In genomic region chr12:3293013-3293412, GRCh38 we compare ENCODE assay signal across 1 cellular context.
TF ChIP-seq lines count a peak whose summit lies in the region.

No MANE protein-coding gene starts in this region.

TF ChIP-seq in IMR-90, 13 proteins besides CTCF, POLR2A, EP300 and RAD21 (continued from another document):
- TF ChIP-seq, protein P1, sequence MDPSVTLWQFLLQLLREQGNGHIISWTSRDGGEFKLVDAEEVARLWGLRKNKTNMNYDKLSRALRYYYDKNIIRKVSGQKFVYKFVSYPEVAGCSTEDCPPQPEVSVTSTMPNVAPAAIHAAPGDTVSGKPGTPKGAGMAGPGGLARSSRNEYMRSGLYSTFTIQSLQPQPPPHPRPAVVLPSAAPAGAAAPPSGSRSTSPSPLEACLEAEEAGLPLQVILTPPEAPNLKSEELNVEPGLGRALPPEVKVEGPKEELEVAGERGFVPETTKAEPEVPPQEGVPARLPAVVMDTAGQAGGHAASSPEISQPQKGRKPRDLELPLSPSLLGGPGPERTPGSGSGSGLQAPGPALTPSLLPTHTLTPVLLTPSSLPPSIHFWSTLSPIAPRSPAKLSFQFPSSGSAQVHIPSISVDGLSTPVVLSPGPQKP (IDR thresholded peaks at IDR 0.05; ENCODE audit: borderline replicate concordance, low read depth, low read length): no peak
